ENCODE assay signal across 8 cellular contexts in the genomic region with DNA sequence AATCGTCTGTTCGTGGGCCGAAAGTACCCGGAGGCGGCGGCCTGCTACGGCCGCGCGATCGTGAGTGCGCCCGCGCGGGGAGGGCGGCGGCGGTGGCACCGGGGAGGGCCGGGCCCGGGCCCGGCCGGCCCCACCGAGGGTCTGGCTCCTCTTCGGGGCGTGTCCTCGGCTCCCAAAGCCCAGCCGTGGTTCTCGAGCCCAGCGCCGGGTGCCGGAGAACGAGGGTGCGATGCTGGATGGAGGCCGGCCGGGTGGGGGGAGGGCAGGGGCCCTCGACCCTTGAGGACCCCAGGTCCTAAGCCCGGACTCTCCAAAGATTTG. TPM values are rescaled to one million over a fixed set of nuclear protein-coding genes. Genes with fewer than 3 reads are reported as not detected.
DNase-seq lines count a peak whose midpoint lies in the region; ATAC-seq and TF ChIP-seq lines count a peak whose summit lies in the region.

No MANE protein-coding gene starts in this region.

- H3K4me1 ChIP-seq in Panc1 (ENCODE audit: control insufficient read depth, insufficient read depth, low read length), result peaks cover 18% of the 10 kb centered on the region
- H3K4me1 ChIP-seq in esophagus squamous epithelium, result peaks cover 65 to 88% (median 76%) of the 10 kb centered on the region in 3 donors
- H3K4me1 ChIP-seq in psoas muscle, result peaks cover 40% of the 10 kb centered on the region

- H3K4me3 ChIP-seq in GM08714 (ENCODE audit: low read length), result peak overlapping the region; percentile 95
- peak overlapping the region; percentile 66 to 71 for H3K4me3 ChIP-seq in Panc1 (ENCODE audit: low read depth in 2 of 2, low read length in 2 of 2)
- peak overlapping the region; percentile 69 to 98 (median 88) for H3K4me3 ChIP-seq in esophagus squamous epithelium
- H3K4me3 ChIP-seq in psoas muscle, result peak overlapping the region; percentile 85

- no peak for TF ChIP-seq POLR2A in esophagus squamous epithelium (IDR thresholded peaks at IDR 0.05)

- H3K9me3 ChIP-seq in Panc1 (ENCODE audit: control insufficient read depth, insufficient read depth, low read depth, low read length), result no peaks in the 10 kb centered on the region
- no peaks in the 10 kb centered on the region for H3K9me3 ChIP-seq in esophagus squamous epithelium
- no peaks in the 10 kb centered on the region for H3K9me3 ChIP-seq in psoas muscle

- TF ChIP-seq CTCF in Panc1 (IDR thresholded peaks at IDR 0.05) (no peak), esophagus squamous epithelium (IDR thresholded peaks at IDR 0.05) (no peak), psoas muscle (IDR thresholded peaks at IDR 0.05) (no peak)

- DNase-seq in Panc1 (ENCODE audit: low read depth, low spot score), result no peak
- no peak for DNase-seq in esophagus squamous epithelium (lab: John Stamatoyannopoulos, UW)
- no peak for DNase-seq in psoas muscle
- DNase-seq in HPDE6-E6E7 (ENCODE audit: extremely low spot score), result no peak
- no peak for DNase-seq in pons (ENCODE audit: low spot score)
- DNase-seq in mucosa of gallbladder (ENCODE audit: low spot score), result no peak

- no peaks in the 10 kb centered on the region for H3K27me3 ChIP-seq in Panc1 (ENCODE audit: control insufficient read depth, insufficient read depth, low read length)
- H3K27me3 ChIP-seq in esophagus squamous epithelium, result peaks cover 0 to 28% (median 0%) of the 10 kb centered on the region in 4 donors
- H3K27me3 ChIP-seq in psoas muscle (ENCODE audit: insufficient read depth in 3 of 3, low read length in 2 of 3), result no peaks in the 10 kb centered on the region

- BruUV-seq in Panc1 (replicated peaks; lab: Mats Ljungman, UMichigan), result no TSS peak

- ATAC-seq in Panc1, result no peak
- ATAC-seq in psoas muscle, result no peak
- no peak for ATAC-seq in HG03521 (IDR thresholded peaks at IDR 0.05; ENCODE audit: unreplicated experiment)

- H3K36me3 ChIP-seq in Panc1 (ENCODE audit: control insufficient read depth, insufficient read depth, low read length) (peaks cover 5% of the 10 kb centered on the region; the same call in 1 of the 2 replicates), esophagus squamous epithelium (peaks cover 11 to 25% (median 15%) of the 10 kb centered on the region in 3 donors), psoas muscle (ENCODE audit: insufficient read depth in 1 of 2, low read depth in 1 of 2) (peaks cover 5 to 20% of the 10 kb centered on the region in 2 donors)

- in situ Hi-C loops in Panc1 (cut with HindIII; ENCODE audit: low pct_unique_long_range_greater_than_20kb, low sequenced_read_pairs), result no loop called here

- CTCF ChIA-PET in Panc1 (lab: Charles Lee), result interaction anchor here (1.1 kb wide), 1 partner anchor 13 kb away, joined by 3 read pairs; the partner anchor contains the start of gene RHOT2

- POLR2A ChIA-PET in Panc1 (lab: Charles Lee), result no interaction called here

- WGBS in esophagus squamous epithelium, 2 donors, result no CpG with 5 or more reads among the region's 38 CpGs
- 0 to 1% (median 0%) methylated on average over 32 to 38 of the region's 38 CpGs for WGBS in psoas muscle, 3 donors

- intact Hi-C loops in Panc1 (cut with micrococcal nuclease; ENCODE audit: unreplicated experiment), result loop anchor here (10.0 kb wide), 1 partner anchor 1094 kb away; the partner anchor contains the start of genes EME2, MRPS34 and NME3
- intact Hi-C loops in esophagus squamous epithelium (cut with DNase I), result no loop called here
- intact Hi-C loops in psoas muscle (cut with DNase I), result no loop called here

- peak overlapping the region; percentile 87 for H3K27ac ChIP-seq in Panc1 (ENCODE audit: low read length)
- H3K27ac ChIP-seq in esophagus squamous epithelium, result peak overlapping the region; percentile 90 to 97 (median 94)
- H3K27ac ChIP-seq in psoas muscle, result peak overlapping the region; percentile 97

RNA-seq across cellular contexts. Expression of gene STUB1, which starts 0.4 kb away (rescaled TPM):
- total RNA-seq in Panc1 (2021; ENCODE audit: unreplicated experiment), result 217 TPM
- 401 TPM for polyA plus RNA-seq in Panc1 (2012; ENCODE audit: insufficient read length)
- 100 to 1,000 TPM; 102 to 148 (median 120) TPM for total RNA-seq in esophagus squamous epithelium
- total RNA-seq in psoas muscle, result 100 to 1,000 TPM; 108 to 150 (median 115) TPM
- polyA plus RNA-seq in psoas muscle, result 100 to 1,000 TPM; 127 to 147 (median 134) TPM
- total RNA-seq in mucosa of gallbladder, result 125 TPM

RNA-seq across cellular contexts. Expression of gene JMJD8, which starts 3.5 kb away (rescaled TPM):
- total RNA-seq in Panc1 (2021; ENCODE audit: unreplicated experiment) (73.9 TPM), esophagus squamous epithelium (10 to 100 TPM; 53.7 to 70.7 (median 62.5) TPM), psoas muscle (10 to 100 TPM; 19.1 to 27.5 (median 23.1) TPM), mucosa of gallbladder (66.7 TPM)
- polyA plus RNA-seq in Panc1 (2012; ENCODE audit: insufficient read length), result 136 TPM
- 10 to 100 TPM; 25.5 to 63.5 (median 41.5) TPM for polyA plus RNA-seq in psoas muscle

RNA-seq across cellular contexts. Expression of gene RHBDL1, which starts 5.1 kb away (rescaled TPM):
- total RNA-seq in Panc1 (2021; ENCODE audit: unreplicated experiment) (6.6 TPM), esophagus squamous epithelium (1 to 10 TPM in 1 of 4 donors, under 1 TPM in 2, not detected in 1; 0.38 to 1.1 (median 0.57) TPM), psoas muscle (under 1 TPM; 0.13 to 0.42 (median 0.29) TPM), mucosa of gallbladder (5.5 TPM)
- polyA plus RNA-seq in Panc1 (2012; ENCODE audit: insufficient read length), result 14.1 TPM
- under 1 TPM; 0.06 to 0.08 (median 0.08) TPM for polyA plus RNA-seq in psoas muscle

RNA-seq across cellular contexts. Expression of gene WDR24, which starts 9.6 kb away (rescaled TPM):
- total RNA-seq in Panc1 (2021; ENCODE audit: unreplicated experiment) (17.9 TPM), esophagus squamous epithelium (10 to 100 TPM in 1 of 4 donors, 1 to 10 TPM in 3; 6.9 to 11.8 (median 7.8) TPM), psoas muscle (10 to 100 TPM in 3 of 4 donors, 1 to 10 TPM in 1; 9.9 to 15.0 (median 12.1) TPM), mucosa of gallbladder (14.8 TPM)
- polyA plus RNA-seq in Panc1 (2012; ENCODE audit: insufficient read length), result 23.4 TPM
- 10 to 100 TPM in 1 of 3 donors, 1 to 10 TPM in 2; 5.2 to 15.8 (median 8.8) TPM for polyA plus RNA-seq in psoas muscle

RNA-seq across cellular contexts. Expression of gene RHOT2, which starts 12.7 kb away (rescaled TPM):
- 195 TPM for total RNA-seq in Panc1 (2021; ENCODE audit: unreplicated experiment)
- polyA plus RNA-seq in Panc1 (2012; ENCODE audit: insufficient read length), result 223 TPM
- 10 to 100 TPM; 28.4 to 70.2 (median 48.9) TPM for total RNA-seq in esophagus squamous epithelium
- 10 to 100 TPM; 38.8 to 56.8 (median 48.8) TPM for total RNA-seq in psoas muscle
- polyA plus RNA-seq in psoas muscle, result 10 to 100 TPM; 47.7 to 75.8 (median 52.6) TPM
- total RNA-seq in mucosa of gallbladder, result 125 TPM
